In genomic region chr17:16107165-16107770, GRCh38 we compare ENCODE assay signal across 1 cellular context.
TF ChIP-seq lines count a peak whose summit lies in the region.

No MANE protein-coding gene starts in this region.

TF ChIP-seq in K562, 482 proteins besides CTCF, POLR2A, EP300 and RAD21:
- TF ChIP-seq NR2C2 (CRISPR knock-in tag; IDR thresholded peaks at IDR 0.05) (no peak), NR2C2 (tag; IDR thresholded peaks at IDR 0.05) (0 out of 2 replicates have a peak, but pooled peaks have one; percentile 6), MEF2D (tag; conservative IDR thresholded peaks at IDR 0.05; ENCODE audit: low read depth) (0 out of 2 replicates have a peak, but pooled peaks have one; percentile 6), ATF3 (IDR thresholded peaks at IDR 0.05) (0 out of 2 replicates have a peak, but pooled peaks have one; percentile 12), ATF3 (CRISPR knock-in tag; conservative IDR thresholded peaks at IDR 0.05) (no peak), NFIC (IDR thresholded peaks at IDR 0.05) (no peak), ZNF766 (CRISPR knock-in tag; conservative IDR thresholded peaks at IDR 0.05) (0 out of 2 replicates have a peak, but pooled peaks have one; percentile 40), MAFG (tag; conservative IDR thresholded peaks at IDR 0.05) (peak; percentile 58; the same call in 1 of the 2 replicates), ZNF512 (tag; IDR thresholded peaks at IDR 0.05) (no peak), STAT5B (CRISPR knock-in tag; IDR thresholded peaks at IDR 0.05) (no peak), ZNF639 (CRISPR knock-in tag; conservative IDR thresholded peaks at IDR 0.05 in 1 of 2, IDR thresholded peaks at IDR 0.05 in 1 of 2) (peak in 1 of 2 experiments; percentile 33; a peak in 1 of 4 replicates)
